In the genomic region with DNA sequence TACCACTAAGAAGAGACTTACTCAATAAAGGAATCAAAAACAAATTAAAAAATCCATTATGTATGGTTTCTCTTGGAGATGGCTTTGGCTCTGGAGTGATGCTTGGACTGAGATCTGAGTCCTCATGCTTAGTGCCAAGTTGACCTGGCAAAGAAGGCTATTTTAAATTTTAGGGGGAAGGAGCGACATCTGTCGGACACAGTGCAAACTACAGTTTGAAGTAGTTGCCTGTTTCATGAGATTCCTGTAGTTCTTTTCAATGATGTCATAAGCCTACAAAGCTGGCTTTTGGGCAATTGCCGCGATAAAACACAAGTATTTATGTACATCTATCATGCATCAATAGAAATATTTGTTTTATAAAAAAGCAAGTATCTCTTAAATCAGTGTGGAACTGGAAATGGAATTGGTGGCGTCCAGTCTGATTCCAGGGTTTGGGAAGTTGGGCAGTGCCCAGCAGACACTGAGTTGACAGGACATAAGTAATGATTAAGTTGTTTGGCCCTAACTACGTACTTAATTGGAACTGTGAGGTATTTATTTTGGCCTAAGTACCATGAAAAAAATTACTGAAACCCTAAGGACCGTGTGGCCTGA, we compare ENCODE assay signal across 8 cellular contexts. TPM values are rescaled to one million over a fixed set of nuclear protein-coding genes. Genes with fewer than 3 reads are reported as not detected.
DNase-seq lines count a peak whose midpoint lies in the region; ATAC-seq and TF ChIP-seq lines count a peak whose summit lies in the region.

No MANE protein-coding gene starts in this region.

- H3K4me3 Mint-ChIP-seq in activated B cell treated with CpG ODN at 0.5 μM for 24 hours = no peak overlapping the region

- intact Hi-C loops in activated B cell treated with CpG ODN at 0.5 μM for 24 hours (cut with micrococcal nuclease) = loop anchor here (1.0 to 5.0 kb wide), 4 partner anchors 164 to 1302 kb away; no protein-coding TSS in a partner anchor

- POLR2A ChIA-PET in activated B cell treated with CpG ODN at 0.5 μM for 24 hours (lab: Charles Lee) = interaction anchor here (0.7 to 0.8 kb wide), 2 partner anchors 90 to 256 kb away, joined by 3 read pairs; a partner anchor contains a TSS

- DNase-seq in ACHN (peak; percentile 72), GM13976 (ENCODE audit: low spot score) (peak; percentile 69), NCI-H1694 treated with DMSO at 0.1 percent for 48 hours (lab: John Stamatoyannopoulos, UW) (peak; percentile 61), activated B cell treated with CpG ODN at 0.5 μM for 24 hours (no peak), cardiac fibroblast (ENCODE audit: low read depth in 2 of 2) (peak; percentile 89 to 90), kidney glomerular epithelial cell (lab: John Stamatoyannopoulos, UW) (peak; percentile 44)
- peak; percentile 67 to 72 for DNase-seq in stimulated activated CD4-positive, alpha-beta T cell treated with anti-CD3 and anti-CD28 coated beads, Interleukin-2, amount 100 ng/mL, for 24 hours

- H3K27me3 Mint-ChIP-seq in activated B cell treated with CpG ODN at 0.5 μM for 24 hours = no peaks in the 10 kb centered on the region

- H3K27ac Mint-ChIP-seq in activated B cell treated with CpG ODN at 0.5 μM for 24 hours = no peak overlapping the region

- in situ Hi-C loops in ACHN (cut with HindIII; ENCODE audit: low pct_ligation_motif_present, low pct_unique_long_range_greater_than_20kb, low sequenced_read_pairs) (no loop called here), GM13976 (cut with MboI; ENCODE audit: low sequenced_read_pairs, unreplicated experiment) (loop anchor here (10.0 to 25.0 kb wide), 3 partner anchors 172 to 930 kb away; a partner anchor contains a TSS)

- ATAC-seq in activated B cell treated with CpG ODN at 0.5 μM for 24 hours (ENCODE audit: low read depth) = peak; percentile 66
- no peak for ATAC-seq in HG02571 (IDR thresholded peaks at IDR 0.05; ENCODE audit: unreplicated experiment)

- CTCF ChIA-PET in activated B cell treated with CpG ODN at 0.5 μM for 24 hours (lab: Charles Lee) = interaction anchor here (0.8 to 3.7 kb wide), 39 partner anchors 9 to 930 kb away, joined by 3 to 82 read pairs (median 4); a partner anchor contains a TSS

- H3K9me3 Mint-ChIP-seq in activated B cell treated with CpG ODN at 0.5 μM for 24 hours = no peaks in the 10 kb centered on the region

- TF ChIP-seq CTCF in GM13976 (IDR thresholded peaks at IDR 0.05; ENCODE audit: borderline replicate concordance, control extremely low read depth, extremely low read depth, insufficient read depth, missing control alignments) (peak; percentile 72), activated B cell treated with CpG ODN at 0.5 μM for 24 hours (IDR thresholded peaks at IDR 0.05) (peak; percentile 83), cardiac fibroblast (IDR thresholded peaks at IDR 0.05; ENCODE audit: low read depth, low read length) (peak; percentile 68)

- H3K4me1 Mint-ChIP-seq in activated B cell treated with CpG ODN at 0.5 μM for 24 hours = peaks cover 2% of the 10 kb centered on the region

- peaks cover 16% of the 10 kb centered on the region for H3K36me3 Mint-ChIP-seq in activated B cell treated with CpG ODN at 0.5 μM for 24 hours (ENCODE audit: low read depth)

- H3K4me3 ChIP-seq in cardiac fibroblast (replicated peaks in 1 of 2; ENCODE audit: low read depth in 2 of 2, low read length in 2 of 2) = no peak overlapping the region

RNA-seq across cellular contexts. Expression of a gene that starts 50.0 kb away (rescaled TPM):
- 13.9 and 19.1 TPM in 2 replicates for total RNA-seq in activated B cell treated with CpG ODN at 0.5 μM for 24 hours
